Comparison of ENCODE assay signal across 13 cellular contexts in genomic region chr2:85287721-85288120, GRCh38.
"Had no signal": no experiment of that assay in that cellular context is flagged by ENCODE, and none has a peak within 500 bp of the region (broad histone marks: within the 10 kb centered on the region; RNA-seq: fewer than 3 reads in every experiment).

No MANE protein-coding gene starts in this region.

- H3K9ac ChIP-seq: neural progenitor cell had no signal

- H2AFZ ChIP-seq: neural progenitor cell had no signal

- DNase-seq: activated CD4-positive, CD25-positive, alpha-beta regulatory T cell; activated naive CD4-positive, alpha-beta T cell treated with anti-CD3 and anti-CD28 coated beads, Interleukin-2, amount 50 U/mL, for 16 hours; activated T-cell treated with anti-CD3 and anti-CD28 coated beads, Interleukin-2, amount 50 U/mL, for 1 hour; adrenal gland; cerebellar nuclear complex; hypothalamus; pancreas; stimulated activated CD4-positive, alpha-beta T cell treated with anti-CD3 and anti-CD28 coated beads, Interleukin-15, amount 100 ng/mL, for 24 hours; stimulated activated CD4-positive, alpha-beta T cell treated with anti-CD3 and anti-CD28 coated beads, Interleukin-4, amount 100 ng/mL, for 4 hours; T-helper 2 cell; tibial artery had no signal

- H3K4me3 Mint-ChIP-seq: neural progenitor cell had no signal

- H3K4me3 ChIP-seq: adrenal gland, neural progenitor cell, pancreas, tibial artery had no signal

- H3K9me3 Mint-ChIP-seq: brain, neural progenitor cell had no signal

- H3K27ac ChIP-seq: adrenal gland, neural progenitor cell, pancreas, tibial artery had no signal

- H3K27ac Mint-ChIP-seq: neural progenitor cell had no signal

- H3K36me3 ChIP-seq: adrenal gland, neural progenitor cell, pancreas had no signal

- H3K4me1 ChIP-seq: adrenal gland, pancreas had no signal

- H3K27me3 ChIP-seq: adrenal gland, neural progenitor cell, pancreas, tibial artery had no signal

- H3K9me3 ChIP-seq: adrenal gland, pancreas, tibial artery had no signal

- H3K27me3 Mint-ChIP-seq: brain had no signal
